8 cellular contexts compared by ENCODE assay signal in genomic region chr20:53621482-53622246, GRCh38. TPM values are rescaled to one million over a fixed set of nuclear protein-coding genes. Genes with fewer than 3 reads are reported as not detected.
DNase-seq lines count a peak whose midpoint lies in the region; ATAC-seq and TF ChIP-seq lines count a peak whose summit lies in the region.

No MANE protein-coding gene starts in this region.

- peak overlapping the region; percentile 58 for H3K27ac ChIP-seq in trophoblast cell (ENCODE audit: low read depth, low read length)

- TF ChIP-seq CTCF in fibroblast of villous mesenchyme (IDR thresholded peaks at IDR 0.05; ENCODE audit: insufficient read depth, low read depth, low read length): no peak
- TF ChIP-seq CTCF in GM10248 (IDR thresholded peaks at IDR 0.05; ENCODE audit: control extremely low read depth, extremely low read depth, low read depth, missing control alignments): no peak

- H4K8ac ChIP-seq in trophoblast cell (ENCODE audit: low read depth, low read length): peak overlapping the region; percentile 8

- H2BK120ac ChIP-seq in trophoblast cell (ENCODE audit: insufficient read depth, low read length, poor library complexity): peak overlapping the region; percentile 68

- DNase-seq in ELF-1 (ENCODE audit: low read depth, low spot score): peak; percentile 86
- peak; percentile 41 to 57 for DNase-seq in Kasumi-1 (lab: John Stamatoyannopoulos, UW)
- no peak for DNase-seq in activated CD4-positive, alpha-beta memory T cell treated with anti-CD3 and anti-CD28 coated beads for 36 hours
- DNase-seq in fibroblast of villous mesenchyme (ENCODE audit: low read depth): peak; percentile 92
- DNase-seq in trophoblast cell: peak; percentile 22 to 73
- DNase-seq in germinal center (ENCODE audit: low spot score): no peak
- DNase-seq in GM10248 (ENCODE audit: extremely low spot score): no peak

- H2AFZ ChIP-seq in trophoblast cell (ENCODE audit: insufficient read depth, low read length, poor library complexity): peak overlapping the region; percentile 12

- H3K9me3 ChIP-seq in trophoblast cell (ENCODE audit: insufficient read depth, low read depth, low read length): no peaks in the 10 kb centered on the region

- H3K4ac ChIP-seq in trophoblast cell (ENCODE audit: low read depth, low read length): no peak overlapping the region

- WGBS in trophoblast cell (ENCODE audit: extremely low coverage, insufficient coverage, insufficient read length): no CpG with 5 or more reads among the region's 9 CpGs

- intact Hi-C loops in activated CD4-positive, alpha-beta memory T cell treated with anti-CD3 and anti-CD28 coated beads for 36 hours (cut with micrococcal nuclease): loop anchor here (1.0 to 5.0 kb wide), 3 partner anchors 11 to 39 kb away; no protein-coding TSS in a partner anchor

- H3K9me3 Mint-ChIP-seq in activated CD4-positive, alpha-beta memory T cell treated with anti-CD3 and anti-CD28 coated beads for 36 hours: no peaks in the 10 kb centered on the region

- H3K9ac ChIP-seq in trophoblast cell (ENCODE audit: low read length): no peak overlapping the region

- peak overlapping the region; percentile 46 for H2BK12ac ChIP-seq in trophoblast cell (ENCODE audit: low read length)

- peak overlapping the region; percentile 88 for H3K27ac Mint-ChIP-seq in activated CD4-positive, alpha-beta memory T cell treated with anti-CD3 and anti-CD28 coated beads for 36 hours

- no peaks in the 10 kb centered on the region for H3K36me3 Mint-ChIP-seq in activated CD4-positive, alpha-beta memory T cell treated with anti-CD3 and anti-CD28 coated beads for 36 hours

- POLR2A ChIA-PET in activated CD4-positive, alpha-beta memory T cell treated with anti-CD3 and anti-CD28 coated beads for 36 hours (lab: Charles Lee): interaction anchor here (0.6 to 3.0 kb wide), 2 partner anchors 12 to 120 kb away, joined by 3 to 13 read pairs; no protein-coding TSS in a partner anchor
- POLR2A ChIA-PET in GM10248 (lab: Yijun Ruan, JAX): interaction anchor here (1.2 kb wide), 1 partner anchor 10 kb away, joined by 3 read pairs; no protein-coding TSS in a partner anchor

- peak overlapping the region; percentile 12 for H2BK5ac ChIP-seq in trophoblast cell (ENCODE audit: low read depth, low read length, poor library complexity)

- H4K12ac ChIP-seq in trophoblast cell (ENCODE audit: low read depth, low read length): no peak overlapping the region

- no peak overlapping the region for H3K18ac ChIP-seq in trophoblast cell (ENCODE audit: low read length)

- H3K4me2 ChIP-seq in trophoblast cell (ENCODE audit: low read length): no peak overlapping the region

- H3K23ac ChIP-seq in trophoblast cell (ENCODE audit: low read length): no peak overlapping the region

- no peak for ATAC-seq in GM19324 (IDR thresholded peaks at IDR 0.05; ENCODE audit: low FRiP score, unreplicated experiment)

- H3K4me1 ChIP-seq in trophoblast cell (ENCODE audit: control insufficient read depth in 1 of 2, insufficient read depth in 2 of 2, low read length in 2 of 2): peaks cover 4 to 5% of the 10 kb centered on the region in 2 experiments

- CTCF ChIA-PET in activated CD4-positive, alpha-beta memory T cell treated with anti-CD3 and anti-CD28 coated beads for 36 hours (lab: Charles Lee): interaction anchor here (1.0 to 4.1 kb wide), 5 partner anchors 10 to 294 kb away, joined by 3 to 25 read pairs (median 5); no protein-coding TSS in a partner anchor
- CTCF ChIA-PET in GM10248 (lab: Yijun Ruan, JAX): interaction anchor here (0.7 to 4.8 kb wide), 9 partner anchors 10 to 318 kb away, joined by 3 to 30 read pairs (median 4); no protein-coding TSS in a partner anchor

- H3K27me3 Mint-ChIP-seq in activated CD4-positive, alpha-beta memory T cell treated with anti-CD3 and anti-CD28 coated beads for 36 hours: no peaks in the 10 kb centered on the region

- H4K91ac ChIP-seq in trophoblast cell (ENCODE audit: low read depth, low read length): peak overlapping the region; percentile 23

- H3K79me2 ChIP-seq in trophoblast cell (ENCODE audit: control insufficient read depth, insufficient read depth, low read length, poor library complexity): no peaks in the 10 kb centered on the region

- H3K79me1 ChIP-seq in trophoblast cell (ENCODE audit: low read length): peaks cover 18% of the 10 kb centered on the region

- no peak overlapping the region for H3K4me3 Mint-ChIP-seq in activated CD4-positive, alpha-beta memory T cell treated with anti-CD3 and anti-CD28 coated beads for 36 hours

- no peak overlapping the region for H3K14ac ChIP-seq in trophoblast cell (ENCODE audit: low read length)

- no peaks in the 10 kb centered on the region for H3K36me3 ChIP-seq in trophoblast cell (ENCODE audit: control insufficient read depth in 1 of 2, insufficient read depth in 2 of 2, low read length in 2 of 2)

- no peaks in the 10 kb centered on the region for H3K27me3 ChIP-seq in trophoblast cell (ENCODE audit: insufficient read depth, low read length)

- H3K4me3 ChIP-seq in fibroblast of villous mesenchyme (ENCODE audit: low read depth, low read length) (no peak overlapping the region), trophoblast cell (ENCODE audit: low read depth, low read length) (no peak overlapping the region)

- H2AK5ac ChIP-seq in trophoblast cell (ENCODE audit: low read length): no peak overlapping the region

- H3K4me1 Mint-ChIP-seq in activated CD4-positive, alpha-beta memory T cell treated with anti-CD3 and anti-CD28 coated beads for 36 hours (ENCODE audit: low read depth): peaks cover 35% of the 10 kb centered on the region

RNA-seq across cellular contexts. Expression of gene ZNF217, which starts 28.0 kb away (rescaled TPM):
- 10 to 100 TPM; 56.3 to 57.5 TPM for total RNA-seq in activated CD4-positive, alpha-beta memory T cell treated with anti-CD3 and anti-CD28 coated beads for 36 hours
- 20.3 and 22.9 TPM in 2 replicates for total RNA-seq in fibroblast of villous mesenchyme
- 45.3 and 46.1 TPM in 2 replicates for polyA plus RNA-seq in trophoblast cell (2013)

Comparison
In these comparisons a context has a peak if more than half of its experiments do, and no peak if none do; other contexts are left out.
1. DNase-seq: peak in ELF-1 (single experiment), Kasumi-1 (2 of 2), fibroblast of villous mesenchyme (single experiment) and trophoblast cell (2 of 2); none in activated CD4-positive, alpha-beta memory T cell treated with anti-CD3 and anti-CD28 coated beads for 36 hours (single experiment), germinal center (single experiment) and GM10248 (single experiment).